In genomic region chr10:11141571-11142091, GRCh38 we compare ENCODE assay signal across 14 cellular contexts.
DNase-seq lines count a peak whose midpoint lies in the region; ATAC-seq and TF ChIP-seq lines count a peak whose summit lies in the region.
"Had no signal": no experiment of that assay in that cellular context is flagged by ENCODE, and none has a peak within 500 bp of the region (broad histone marks: within the 10 kb centered on the region; RNA-seq: fewer than 3 reads in every experiment).

No MANE protein-coding gene starts in this region.

- H3K4me1 ChIP-seq in Loucy (ENCODE audit: insufficient read depth, low read length, poor library complexity, severe bottlenecking), result peaks cover 84% of the 10 kb centered on the region
- H3K4me1 ChIP-seq in right atrium auricular region, result peaks cover 0 to 19% of the 10 kb centered on the region in 2 donors
- peaks cover 12% of the 10 kb centered on the region for H3K4me1 ChIP-seq in suprapubic skin
- H3K4me1 ChIP-seq: parathyroid adenoma had no signal

- peak overlapping the region; percentile 80 for H3K27ac Mint-ChIP-seq in activated T-helper 17 cell treated with anti-CD3 and anti-CD28 coated beads, Interleukin-2, amount 50 U/mL, for 72 hours
- peak overlapping the region; percentile 70 for H3K27ac Mint-ChIP-seq in mesothelial cell of epicardium

- TF ChIP-seq POLR2A in suprapubic skin (IDR thresholded peaks at IDR 0.05), result no peak

- H3K9ac ChIP-seq in Loucy (ENCODE audit: low read depth, low read length, poor library complexity, severe bottlenecking), result peak overlapping the region; percentile 80
- H3K9ac ChIP-seq: parathyroid adenoma had no signal

- H3K27me3 Mint-ChIP-seq in activated T-helper 17 cell treated with anti-CD3 and anti-CD28 coated beads, Interleukin-2, amount 50 U/mL, for 72 hours, result no peaks in the 10 kb centered on the region
- H3K27me3 Mint-ChIP-seq in mesothelial cell of epicardium (ENCODE audit: low read depth), result peaks cover 11% of the 10 kb centered on the region

- no peaks in the 10 kb centered on the region for H4K20me1 ChIP-seq in Loucy (ENCODE audit: insufficient read depth, low read length, poor library complexity, severe bottlenecking)

- no peak for TF ChIP-seq CTCF in Loucy (conservative IDR thresholded peaks at IDR 0.05; ENCODE audit: low read length)
- TF ChIP-seq CTCF in mesothelial cell of epicardium (IDR thresholded peaks at IDR 0.05; ENCODE audit: unreplicated experiment), result no peak
- no peak for TF ChIP-seq CTCF in right atrium auricular region (IDR thresholded peaks at IDR 0.05)
- no peak for TF ChIP-seq CTCF in suprapubic skin (IDR thresholded peaks at IDR 0.05)

- no peaks in the 10 kb centered on the region for H3K9me2 ChIP-seq in Loucy (replicated peaks; ENCODE audit: low read depth, low read length)

- H3K36me3 ChIP-seq in Loucy (ENCODE audit: insufficient read depth, low read length), result no peaks in the 10 kb centered on the region
- H3K36me3 ChIP-seq in right atrium auricular region, result no peaks in the 10 kb centered on the region
- H3K36me3 ChIP-seq in suprapubic skin, result no peaks in the 10 kb centered on the region
- H3K36me3 ChIP-seq: gastroesophageal sphincter had no signal

- H3K9me3 ChIP-seq in Loucy (ENCODE audit: insufficient read depth, low read depth, low read length) (no peaks in the 10 kb centered on the region), right atrium auricular region (no peaks in the 10 kb centered on the region), suprapubic skin (no peaks in the 10 kb centered on the region)
- H3K9me3 ChIP-seq: gastroesophageal sphincter had no signal

- H3K27me3 ChIP-seq in Loucy (ENCODE audit: insufficient read depth, low read length, poor library complexity, severe bottlenecking), result no peaks in the 10 kb centered on the region
- no peaks in the 10 kb centered on the region for H3K27me3 ChIP-seq in right atrium auricular region
- no peaks in the 10 kb centered on the region for H3K27me3 ChIP-seq in suprapubic skin
- H3K27me3 ChIP-seq: gastroesophageal sphincter had no signal

- H3K9me3 Mint-ChIP-seq in activated T-helper 17 cell treated with anti-CD3 and anti-CD28 coated beads, Interleukin-2, amount 50 U/mL, for 72 hours, result peaks cover 3% of the 10 kb centered on the region
- peaks cover 3% of the 10 kb centered on the region for H3K9me3 Mint-ChIP-seq in mesothelial cell of epicardium

- H3K36me3 Mint-ChIP-seq in activated T-helper 17 cell treated with anti-CD3 and anti-CD28 coated beads, Interleukin-2, amount 50 U/mL, for 72 hours (ENCODE audit: low read depth), result no peaks in the 10 kb centered on the region
- no peaks in the 10 kb centered on the region for H3K36me3 Mint-ChIP-seq in mesothelial cell of epicardium

- peak overlapping the region; percentile 61 for H3K4me3 Mint-ChIP-seq in activated T-helper 17 cell treated with anti-CD3 and anti-CD28 coated beads, Interleukin-2, amount 50 U/mL, for 72 hours
- no peak overlapping the region for H3K4me3 Mint-ChIP-seq in mesothelial cell of epicardium

- peak overlapping the region; percentile 79 for H3K4me2 ChIP-seq in Loucy (ENCODE audit: low read depth, low read length, poor library complexity, severe bottlenecking)

- peaks cover 41% of the 10 kb centered on the region for H3K4me1 Mint-ChIP-seq in activated T-helper 17 cell treated with anti-CD3 and anti-CD28 coated beads, Interleukin-2, amount 50 U/mL, for 72 hours
- peaks cover 51% of the 10 kb centered on the region for H3K4me1 Mint-ChIP-seq in mesothelial cell of epicardium

- WGBS in suprapubic skin, result 50% methylated on average over 3 of the region's 3 CpGs

- H3K27ac ChIP-seq in right atrium auricular region (no peak overlapping the region), suprapubic skin (no peak overlapping the region)
- H3K27ac ChIP-seq: dorsolateral prefrontal cortex, gastroesophageal sphincter, parathyroid adenoma had no signal

- peaks cover 31% of the 10 kb centered on the region for H3F3A ChIP-seq in Loucy (ENCODE audit: low read depth)

- ATAC-seq in activated T-helper 17 cell treated with anti-CD3 and anti-CD28 coated beads, Interleukin-2, amount 50 U/mL, for 72 hours (replicated peaks), result peak; percentile 18
- ATAC-seq in GM21447 (IDR thresholded peaks at IDR 0.05; ENCODE audit: unreplicated experiment), result no peak
- ATAC-seq: gastroesophageal sphincter had no signal

- H2AFZ ChIP-seq in Loucy (ENCODE audit: low read length), result peak overlapping the region; percentile 50; the same call in 1 of the 2 replicates
- H2AFZ ChIP-seq: parathyroid adenoma had no signal

- DNase-seq in GF-D8 (lab: John Stamatoyannopoulos, UW) (peak; percentile 63), mesothelial cell of epicardium (ENCODE audit: low spot score in 2 of 2, unreplicated experiment in 2 of 2) (no peak), UCSD-AML1 (lab: John Stamatoyannopoulos, UW; ENCODE audit: unreplicated experiment) (no peak), right atrium auricular region (ENCODE audit: low spot score) (no peak), suprapubic skin (ENCODE audit: low spot score in 2 of 2) (no peak)
- DNase-seq: dorsolateral prefrontal cortex; IMR-90; NCI-H2107; stimulated activated CD4-positive, alpha-beta T cell treated with anti-CD3 and anti-CD28 coated beads, Interleukin-4, amount 100 ng/mL, for 1 hour had no signal

- H3K4me3 ChIP-seq in Loucy (ENCODE audit: low read length, poor library complexity, severe bottlenecking), result peak overlapping the region; percentile 58
- no peak overlapping the region for H3K4me3 ChIP-seq in right atrium auricular region
- H3K4me3 ChIP-seq in suprapubic skin, result no peak overlapping the region
- H3K4me3 ChIP-seq: dorsolateral prefrontal cortex, gastroesophageal sphincter had no signal

- no peak for TF ChIP-seq EP300 in suprapubic skin (IDR thresholded peaks at IDR 0.05)

- peaks cover 29% of the 10 kb centered on the region for H3K79me2 ChIP-seq in Loucy (ENCODE audit: insufficient read depth, low read length)
- H3K79me2 ChIP-seq: parathyroid adenoma had no signal
